1 cellular context compared by ENCODE assay signal in genomic region chr5:56549096-56549886, GRCh38.
TF ChIP-seq lines count a peak whose summit lies in the region.

No MANE protein-coding gene starts in this region.

TF ChIP-seq in GM23338, 12 proteins besides CTCF, POLR2A, EP300 and RAD21 (continued from another document):
- TF ChIP-seq, protein P1, sequence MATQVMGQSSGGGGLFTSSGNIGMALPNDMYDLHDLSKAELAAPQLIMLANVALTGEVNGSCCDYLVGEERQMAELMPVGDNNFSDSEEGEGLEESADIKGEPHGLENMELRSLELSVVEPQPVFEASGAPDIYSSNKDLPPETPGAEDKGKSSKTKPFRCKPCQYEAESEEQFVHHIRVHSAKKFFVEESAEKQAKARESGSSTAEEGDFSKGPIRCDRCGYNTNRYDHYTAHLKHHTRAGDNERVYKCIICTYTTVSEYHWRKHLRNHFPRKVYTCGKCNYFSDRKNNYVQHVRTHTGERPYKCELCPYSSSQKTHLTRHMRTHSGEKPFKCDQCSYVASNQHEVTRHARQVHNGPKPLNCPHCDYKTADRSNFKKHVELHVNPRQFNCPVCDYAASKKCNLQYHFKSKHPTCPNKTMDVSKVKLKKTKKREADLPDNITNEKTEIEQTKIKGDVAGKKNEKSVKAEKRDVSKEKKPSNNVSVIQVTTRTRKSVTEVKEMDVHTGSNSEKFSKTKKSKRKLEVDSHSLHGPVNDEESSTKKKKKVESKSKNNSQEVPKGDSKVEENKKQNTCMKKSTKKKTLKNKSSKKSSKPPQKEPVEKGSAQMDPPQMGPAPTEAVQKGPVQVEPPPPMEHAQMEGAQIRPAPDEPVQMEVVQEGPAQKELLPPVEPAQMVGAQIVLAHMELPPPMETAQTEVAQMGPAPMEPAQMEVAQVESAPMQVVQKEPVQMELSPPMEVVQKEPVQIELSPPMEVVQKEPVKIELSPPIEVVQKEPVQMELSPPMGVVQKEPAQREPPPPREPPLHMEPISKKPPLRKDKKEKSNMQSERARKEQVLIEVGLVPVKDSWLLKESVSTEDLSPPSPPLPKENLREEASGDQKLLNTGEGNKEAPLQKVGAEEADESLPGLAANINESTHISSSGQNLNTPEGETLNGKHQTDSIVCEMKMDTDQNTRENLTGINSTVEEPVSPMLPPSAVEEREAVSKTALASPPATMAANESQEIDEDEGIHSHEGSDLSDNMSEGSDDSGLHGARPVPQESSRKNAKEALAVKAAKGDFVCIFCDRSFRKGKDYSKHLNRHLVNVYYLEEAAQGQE (IDR thresholded peaks at IDR 0.05; ENCODE audit: unreplicated experiment), result no peak
- TF ChIP-seq ZNF462 (CRISPR knock-in tag; IDR thresholded peaks at IDR 0.05) (no peak), NANOG (IDR thresholded peaks at IDR 0.05; ENCODE audit: borderline replicate concordance) (no peak), ETS1 (IDR thresholded peaks at IDR 0.05) (no peak), EZH2phosphoT487 (IDR thresholded peaks at IDR 0.05; ENCODE audit: unreplicated experiment) (no peak), JUNB (IDR thresholded peaks at IDR 0.05; ENCODE audit: unreplicated experiment) (no peak), STAT1 (IDR thresholded peaks at IDR 0.05; ENCODE audit: unreplicated experiment) (no peak), POLR2AphosphoS5 (IDR thresholded peaks at IDR 0.05; ENCODE audit: low read depth) (no peak), ZNF331 (CRISPR knock-in tag; IDR thresholded peaks at IDR 0.05; ENCODE audit: low read depth) (no peak), CREB1 (CRISPR knock-in tag; IDR thresholded peaks at IDR 0.05; ENCODE audit: low read depth) (no peak)
